1 cellular context compared by ENCODE assay signal in the genomic region with DNA sequence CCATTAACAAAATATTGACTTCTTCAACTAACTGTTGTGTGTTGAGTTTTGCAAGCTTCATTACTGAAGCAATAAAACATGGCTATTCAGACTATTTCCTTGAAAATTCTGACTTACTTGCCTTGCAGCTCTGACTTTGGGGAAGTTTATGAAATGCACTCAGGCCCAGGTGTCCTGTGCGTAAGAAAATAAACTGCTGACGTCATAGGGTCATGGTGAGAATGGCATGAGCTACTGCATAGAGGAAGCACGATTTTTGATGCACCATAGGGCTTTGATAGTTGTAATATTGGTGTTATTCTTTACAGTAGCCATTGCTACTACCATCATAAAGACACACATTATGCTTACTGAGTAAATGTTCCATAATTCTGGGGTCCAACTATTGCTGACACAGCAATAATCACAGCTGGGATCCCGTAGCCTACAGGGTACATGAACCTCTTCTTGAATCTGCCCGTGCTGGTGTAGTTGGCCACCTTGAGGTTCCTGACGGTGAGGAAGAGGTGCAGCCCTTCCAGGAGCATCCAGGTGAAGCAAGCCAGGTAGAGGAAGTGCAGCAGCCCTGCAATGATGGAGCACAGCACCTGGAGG.
TF ChIP-seq lines count a peak whose summit lies in the region.

No MANE protein-coding gene starts in this region.

TF ChIP-seq in IMR-90, 13 proteins besides CTCF, POLR2A, EP300 and RAD21 (continued from another document):
- TF ChIP-seq, protein P1, sequence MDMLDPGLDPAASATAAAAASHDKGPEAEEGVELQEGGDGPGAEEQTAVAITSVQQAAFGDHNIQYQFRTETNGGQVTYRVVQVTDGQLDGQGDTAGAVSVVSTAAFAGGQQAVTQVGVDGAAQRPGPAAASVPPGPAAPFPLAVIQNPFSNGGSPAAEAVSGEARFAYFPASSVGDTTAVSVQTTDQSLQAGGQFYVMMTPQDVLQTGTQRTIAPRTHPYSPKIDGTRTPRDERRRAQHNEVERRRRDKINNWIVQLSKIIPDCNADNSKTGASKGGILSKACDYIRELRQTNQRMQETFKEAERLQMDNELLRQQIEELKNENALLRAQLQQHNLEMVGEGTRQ (IDR thresholded peaks at IDR 0.05; ENCODE audit: low read depth, low read length): no peak
- no peak for TF ChIP-seq CEBPB (IDR thresholded peaks at IDR 0.05; ENCODE audit: low read depth, low read length)
